ENCODE assay signal across 8 cellular contexts in the genomic region with DNA sequence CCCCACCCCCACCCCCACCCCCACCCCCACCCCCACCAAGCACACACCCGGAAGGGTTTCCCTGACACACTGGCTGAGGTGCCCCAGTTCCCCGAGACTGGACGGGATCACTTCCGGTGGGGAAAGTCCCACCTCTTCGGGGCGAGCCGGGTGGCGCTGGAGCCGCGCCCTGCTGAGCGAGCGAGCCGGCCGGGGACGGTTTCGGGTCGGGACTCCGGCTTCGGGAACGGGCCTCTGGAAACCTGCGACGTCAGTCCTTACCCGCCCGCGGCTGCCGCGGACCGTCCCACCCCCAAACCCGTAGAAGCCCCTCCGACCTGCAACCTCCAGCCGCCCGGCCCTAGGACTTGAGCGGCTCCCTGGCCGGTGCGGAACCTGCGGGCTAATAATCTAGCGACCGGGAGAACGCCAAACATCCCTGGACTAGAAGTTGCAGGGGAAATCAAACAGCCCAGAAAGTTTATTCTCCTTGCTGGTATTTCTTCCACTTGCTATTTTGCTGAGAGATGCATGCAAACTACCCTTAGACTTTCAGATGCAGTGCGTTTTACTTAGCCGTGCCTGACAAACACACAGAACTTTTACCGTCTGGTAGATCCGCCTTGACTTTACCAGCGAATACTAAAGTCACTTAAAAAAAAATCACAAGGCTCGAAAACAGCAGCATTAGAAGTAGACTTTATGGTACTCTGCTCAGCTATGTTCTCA. TPM values are rescaled to one million over a fixed set of nuclear protein-coding genes. Genes with fewer than 3 reads are reported as not detected.
DNase-seq lines count a peak whose midpoint lies in the region; ATAC-seq and TF ChIP-seq lines count a peak whose summit lies in the region.

No MANE protein-coding gene starts in this region.

- no peaks in the 10 kb centered on the region for H3K36me3 ChIP-seq in ectodermal cell (ENCODE audit: control insufficient read depth, insufficient read depth, low read length)

- DNase-seq in CD14-positive monocyte (ENCODE audit: low spot score) (peak; percentile 80), NCI-H774 (lab: John Stamatoyannopoulos, UW) (peak; percentile 86), lung microvascular endothelial cell (ENCODE audit: low read depth in 2 of 2) (peak; percentile 81 to 84)
- DNase-seq in activated CD4-positive, alpha-beta T cell treated with anti-CD3 and anti-CD28 coated beads, Interleukin-2, amount 50 U/mL, for 48 hours = peak; percentile 73 to 80
- peak; percentile 54 to 72 (median 60) for DNase-seq in stimulated activated CD4-positive, alpha-beta T cell treated with anti-CD3 and anti-CD28 coated beads, TNF-alpha, amount 100 ng/mL, for 24 hours (ENCODE audit: low read depth in 3 of 3)

- H3K4me1 Mint-ChIP-seq in CD14-positive monocyte = peaks cover 22% of the 10 kb centered on the region

- intact Hi-C loops in CD14-positive monocyte (cut with micrococcal nuclease) = loop anchor here (10.0 kb wide), 2 partner anchors 123 to 267 kb away; a partner anchor contains a TSS

- H3K4me1 ChIP-seq in ectodermal cell (ENCODE audit: control insufficient read depth, insufficient read depth, low read length) = no peaks in the 10 kb centered on the region

- 1% methylated on average over 44 to 45 of the region's 45 CpGs for WGBS in ectodermal cell, 2 experiments

- H3K36me3 Mint-ChIP-seq in CD14-positive monocyte = peaks cover 8 to 12% of the 10 kb centered on the region in 2 donors

- peak overlapping the region; percentile 76 to 88 for H3K4me3 Mint-ChIP-seq in CD14-positive monocyte

- peak overlapping the region; percentile 79 to 92 (median 90) for H3K27ac Mint-ChIP-seq in CD14-positive monocyte

- peaks cover 0 to 2% (median 0%) of the 10 kb centered on the region in 7 donors for H3K9me3 Mint-ChIP-seq in CD14-positive monocyte

- no peaks in the 10 kb centered on the region for H3K27me3 ChIP-seq in ectodermal cell (ENCODE audit: control insufficient read depth, insufficient read depth, low read length, poor library complexity, severe bottlenecking)

- no peaks in the 10 kb centered on the region for H3K9me3 ChIP-seq in ectodermal cell (ENCODE audit: control insufficient read depth, low read length)

- peak; percentile 48 for ATAC-seq in GM19395 (IDR thresholded peaks at IDR 0.05; ENCODE audit: unreplicated experiment)
- ATAC-seq in HG03521 (IDR thresholded peaks at IDR 0.05; ENCODE audit: unreplicated experiment) = peak; percentile 47

- H3K27me3 Mint-ChIP-seq in CD14-positive monocyte (ENCODE audit: low read depth in 3 of 3) = peaks cover 0 to 7% (median 0%) of the 10 kb centered on the region in 3 donors

- no peak for TF ChIP-seq CTCF in CD14-positive monocyte (IDR thresholded peaks at IDR 0.05)

- peak overlapping the region; percentile 36 for H3K27ac ChIP-seq in ectodermal cell (ENCODE audit: insufficient read depth, low read depth, low read length, poor library complexity, severe bottlenecking)

- H3K4me3 ChIP-seq in ectodermal cell (ENCODE audit: insufficient read depth, low read depth, low read length) = peak overlapping the region; percentile 65

RNA-seq across cellular contexts. Expression of a gene that starts 1.0 kb away (rescaled TPM):
- polyA plus RNA-seq in CD14-positive monocyte = 10 to 100 TPM; 14.7 to 18.8 TPM
- polyA plus RNA-seq in ectodermal cell (2013, experiment 1 of 4) = 26.1 TPM
- 28.2 TPM for polyA plus RNA-seq in ectodermal cell (2013, experiment 2 of 4)
- 25.1 TPM for polyA plus RNA-seq in ectodermal cell (2013, experiment 3 of 4)
- polyA plus RNA-seq in ectodermal cell (2013, experiment 4 of 4) = 26.5 TPM
- 9.3 and 11.6 TPM in 2 replicates for total RNA-seq in lung microvascular endothelial cell

Comparison
In these comparisons a context has a peak if more than half of its experiments do, and no peak if none do; other contexts are left out.
1. Peak in every context shown above with its lines: DNase-seq, ATAC-seq, H3K4me3 ChIP-seq and H3K27ac ChIP-seq.